8 cellular contexts compared by ENCODE assay signal in genomic region chr20:54745780-54746179, GRCh38.
"Had no signal": no experiment of that assay in that cellular context is flagged by ENCODE, and none has a peak within 500 bp of the region (broad histone marks: within the 10 kb centered on the region; RNA-seq: fewer than 3 reads in every experiment).

No MANE protein-coding gene starts in this region.

- H3K4me1 Mint-ChIP-seq: IgD-negative memory B cell had no signal

- H3K27me3 Mint-ChIP-seq: IgD-negative memory B cell had no signal

- H3K4me3 Mint-ChIP-seq: H9, IgD-negative memory B cell had no signal

- H3K27ac ChIP-seq: GM23248 had no signal

- H3K4me3 ChIP-seq: GM23248 had no signal

- H3K27ac Mint-ChIP-seq: H9, IgD-negative memory B cell had no signal

- H3K9ac ChIP-seq: GM23248 had no signal

- DNase-seq: GM23248, GOT3, H9, HCEC 1CT, Kasumi-1, KG1 had no signal

- FAIRE-seq: H54 had no signal

- H2AFZ ChIP-seq: GM23248 had no signal
